ENCODE assay signal across 27 cellular contexts in genomic region chr7:145797507-145797906, GRCh38.
"Had no signal": no experiment of that assay in that cellular context is flagged by ENCODE, and none has a peak within 500 bp of the region (broad histone marks: within the 10 kb centered on the region; RNA-seq: fewer than 3 reads in every experiment).

No MANE protein-coding gene starts in this region.

- H3K4me1 ChIP-seq: ascending aorta had no signal

- H3K4me3 ChIP-seq: ascending aorta had no signal

- H3K9me3 ChIP-seq: ascending aorta had no signal

- ATAC-seq: activated CD4-positive, alpha-beta T cell treated with anti-CD3 and anti-CD28 coated beads for 36 hours; activated CD4-positive, CD25-positive, alpha-beta regulatory T cell treated with anti-CD3 and anti-CD28 coated beads, Interleukin-2, amount 50 U/mL, for 24 hours; activated CD8-positive, alpha-beta memory T cell treated with anti-CD3 and anti-CD28 coated beads, Interleukin-2, amount 10 ng/mL, durations not matched to agents 7 days and 5 days; activated CD8-positive, alpha-beta T cell treated with anti-CD3 and anti-CD28 coated beads, Interleukin-2, amount 10 ng/mL, durations not matched to agents 7 days and 5 days; activated naive CD8-positive, alpha-beta T cell treated with anti-CD3 and anti-CD28 coated beads, Interleukin-2, amount 50 U/mL, for 24 hours; WTC11 had no signal

- DNase-seq: activated CD4-positive, alpha-beta memory T cell treated with anti-CD3 and anti-CD28 coated beads, Interleukin-2, amount 10 ng/mL, durations not matched to agents 7 days and 5 days; activated CD4-positive, alpha-beta T cell treated with anti-CD3 and anti-CD28 coated beads for 1 hour; activated CD4-positive, alpha-beta T cell treated with anti-CD3 and anti-CD28 coated beads for 36 hours; activated CD4-positive, alpha-beta T cell treated with anti-CD3 and anti-CD28 coated beads for 48 hours; activated CD4-positive, alpha-beta T cell treated with anti-CD3 and anti-CD28 coated beads, Interleukin-2, amount 10 ng/mL, durations not matched to agents 7 days and 5 days; activated CD4-positive, alpha-beta T cell treated with anti-CD3 and anti-CD28 coated beads, Interleukin-2, amount 50 U/mL, for 48 hours; activated CD4-positive, CD25-positive, alpha-beta regulatory T cell; activated CD8-positive, alpha-beta memory T cell treated with anti-CD3 and anti-CD28 coated beads for 24 hours; activated CD8-positive, alpha-beta memory T cell treated with anti-CD3 and anti-CD28 coated beads, Interleukin-2, amount 10 ng/mL, durations not matched to agents 7 days and 5 days; activated CD8-positive, alpha-beta memory T cell treated with anti-CD3 and anti-CD28 coated beads, Interleukin-2, amount 50 U/mL, for 48 hours; activated CD8-positive, alpha-beta T cell treated with anti-CD3 and anti-CD28 coated beads, Interleukin-2, amount 10 ng/mL, durations not matched to agents 7 days and 5 days; activated effector memory CD4-positive, alpha-beta T cell treated with Interleukin-2 at 50 U/mL for 16 hours; activated gamma-delta T cell; activated naive CD4-positive, alpha-beta T cell treated with anti-CD3 and anti-CD28 coated beads, Interleukin-2, amount 10 ng/mL, durations not matched to agents 7 days and 5 days; activated naive CD4-positive, alpha-beta T cell treated with Interleukin-2 at 50 U/mL for 16 hours; activated naive CD8-positive, alpha-beta T cell treated with anti-CD3 and anti-CD28 coated beads, Interleukin-2, amount 10 ng/mL, durations not matched to agents 7 days and 5 days; activated naive CD8-positive, alpha-beta T cell treated with anti-CD3 and anti-CD28 coated beads, Interleukin-2, amount 50 U/mL, for 24 hours; activated T-cell treated with anti-CD3 and anti-CD28 coated beads, Interleukin-2, amount 50 U/mL, for 24 hours; activated T-cell treated with anti-CD3 and anti-CD28 coated beads, Interleukin-2, amount 50 U/mL, for 48 hours; amygdala; anterior cingulate cortex; central memory CD4-positive, alpha-beta T cell; T-helper 9 cell; WERI-Rb-1 had no signal

- H3K27ac ChIP-seq: ascending aorta, WERI-Rb-1 had no signal

- H3K27me3 ChIP-seq: ascending aorta had no signal

- H3K36me3 ChIP-seq: ascending aorta, WERI-Rb-1 had no signal
